Comparison of ENCODE assay signal across 1 cellular context in genomic region chr17:76515291-76515949, GRCh38.
TF ChIP-seq lines count a peak whose summit lies in the region.

No MANE protein-coding gene starts in this region.

TF ChIP-seq in K562, 482 proteins besides CTCF, POLR2A, EP300 and RAD21 (continues in another document):
- TF ChIP-seq ZNF124 (CRISPR knock-in tag; IDR thresholded peaks at IDR 0.05), result no peak
- peak; percentile 76; the same call in 1 of the 2 replicates for TF ChIP-seq ZBTB33 (CRISPR knock-in tag; IDR thresholded peaks at IDR 0.05)
- 0 out of 4 replicates have a peak, but pooled peaks of 1 of the 2 experiments have one; percentile 35 for TF ChIP-seq ZNF639 (CRISPR knock-in tag; conservative IDR thresholded peaks at IDR 0.05 in 1 of 2, IDR thresholded peaks at IDR 0.05 in 1 of 2)
- no peak for TF ChIP-seq RAD51 (IDR thresholded peaks at IDR 0.05; ENCODE audit: borderline replicate concordance, low read depth)
- TF ChIP-seq KLF6 (CRISPR knock-in tag; IDR thresholded peaks at IDR 0.05; ENCODE audit: borderline replicate concordance), result no peak
- peak; percentile 15; the same call in 1 of the 2 replicates for TF ChIP-seq EGR1 (conservative IDR thresholded peaks at IDR 0.05)
- 0 out of 2 replicates have a peak, but pooled peaks have one; percentile 5 for TF ChIP-seq CREM (IDR thresholded peaks at IDR 0.05; ENCODE audit: low read depth)
- TF ChIP-seq NFIX (CRISPR knock-in tag; IDR thresholded peaks at IDR 0.05; ENCODE audit: low read depth), result no peak
- TF ChIP-seq ZNF347 (CRISPR knock-in tag; IDR thresholded peaks at IDR 0.05; ENCODE audit: low read depth), result no peak
- no peak for TF ChIP-seq HLTF (IDR thresholded peaks at IDR 0.05)
- no peak for TF ChIP-seq HIVEP1 (CRISPR knock-in tag; IDR thresholded peaks at IDR 0.05)
- TF ChIP-seq KDM1A (IDR thresholded peaks at IDR 0.05), result no peak
- no peak for TF ChIP-seq MCM7 (IDR thresholded peaks at IDR 0.05)
- TF ChIP-seq ID3 (CRISPR knock-in tag; IDR thresholded peaks at IDR 0.05), result no peak
- TF ChIP-seq ID3 (tag; IDR thresholded peaks at IDR 0.05), result no peak
- no peak for TF ChIP-seq IRF2 (CRISPR knock-in tag; IDR thresholded peaks at IDR 0.05)
- no peak for TF ChIP-seq HES1 (IDR thresholded peaks at IDR 0.05; ENCODE audit: low read depth)
- no peak for TF ChIP-seq ZNF121 (CRISPR knock-in tag; conservative IDR thresholded peaks at IDR 0.05)
- no peak for TF ChIP-seq ARID1B (IDR thresholded peaks at IDR 0.05)
- no peak for TF ChIP-seq ZZZ3 (IDR thresholded peaks at IDR 0.05)
- no peak for TF ChIP-seq MBD1 (CRISPR knock-in tag; IDR thresholded peaks at IDR 0.05)
- TF ChIP-seq MYNN (IDR thresholded peaks at IDR 0.05), result peak; percentile 70; the same call in 1 of the 2 replicates
- no peak for TF ChIP-seq MYNN (CRISPR knock-in tag; IDR thresholded peaks at IDR 0.05)
- no peak for TF ChIP-seq CEBPZ (IDR thresholded peaks at IDR 0.05; ENCODE audit: borderline replicate concordance, low read depth, low read length)
- no peak for TF ChIP-seq TFE3 (CRISPR knock-in tag; IDR thresholded peaks at IDR 0.05)
- TF ChIP-seq CHD7 (IDR thresholded peaks at IDR 0.05; ENCODE audit: low read depth, low read length), result no peak
- TF ChIP-seq XRCC4 (IDR thresholded peaks at IDR 0.05; ENCODE audit: extremely low read depth, insufficient read depth, insufficient read length), result no peak
- no peak for TF ChIP-seq TRIM25 (IDR thresholded peaks at IDR 0.05; ENCODE audit: borderline replicate concordance)
- TF ChIP-seq GABPA (tag; conservative IDR thresholded peaks at IDR 0.05; ENCODE audit: low read depth), result peak; percentile 48
- TF ChIP-seq CEBPB (tag; IDR thresholded peaks at IDR 0.05), result 0 out of 2 replicates have a peak, but pooled peaks have one; percentile 22
- no peak for TF ChIP-seq SMAD2 (IDR thresholded peaks at IDR 0.05; ENCODE audit: low read depth, low read length)
